In genomic region chr16:84907046-84907445, GRCh38 we compare ENCODE assay signal across 17 cellular contexts.
A peak's percentile ranks its signal among the peaks of the same experiment; 100 is the strongest.
DNase-seq lines count a peak whose midpoint lies in the region; ATAC-seq and TF ChIP-seq lines count a peak whose summit lies in the region.
"Had no signal": no experiment of that assay in that cellular context is flagged by ENCODE, and none has a peak within 500 bp of the region (broad histone marks: within the 10 kb centered on the region; RNA-seq: fewer than 3 reads in every experiment).

No MANE protein-coding gene starts in this region.

- peaks cover 9% of the 10 kb centered on the region for H3K27me3 Mint-ChIP-seq in T-helper 17 cell
- H3K27me3 Mint-ChIP-seq in nephron progenitor cell (ENCODE audit: low read depth, poor library complexity), result peaks cover 12% of the 10 kb centered on the region

- no peak overlapping the region for H3K9ac ChIP-seq in BLaER1
- no peak overlapping the region for H3K9ac ChIP-seq in skeletal muscle tissue (ENCODE audit: low read depth in 1 of 3, low read length in 3 of 3)

- TF ChIP-seq CTCF in lower lobe of right lung (IDR thresholded peaks at IDR 0.05) (no peak), nephron progenitor cell (IDR thresholded peaks at IDR 0.05) (no peak)

- H3K27me3 ChIP-seq in BLaER1, result no peaks in the 10 kb centered on the region
- H3K27me3 ChIP-seq in lower lobe of right lung (ENCODE audit: low read depth), result no peaks in the 10 kb centered on the region
- peaks cover 0 to 3% (median 0%) of the 10 kb centered on the region in 3 donors for H3K27me3 ChIP-seq in skeletal muscle tissue (ENCODE audit: control insufficient read depth in 3 of 3, insufficient read depth in 3 of 3, low read length in 3 of 3)
- H3K27me3 ChIP-seq: Peyer's patch had no signal

- no peaks in the 10 kb centered on the region for H4K20me1 ChIP-seq in BLaER1

- no peak for DNase-seq in T-helper 17 cell
- no peak for DNase-seq in lower lobe of right lung
- DNase-seq in iPS-NIHi11 (ENCODE audit: low spot score), result no peak
- no peak for DNase-seq in activated effector memory CD4-positive, alpha-beta T cell treated with Interleukin-2 at 50 U/mL for 16 hours
- no peak for DNase-seq in nephron progenitor cell
- DNase-seq: DMS79; H7; KBM-7; NCI-H1105; NCI-H1694; NCI-H2081 treated with DMSO at 0.1 percent for 48 hours; NK-92 treated with Interleukin-12 subunit alpha and Interleukin-12 subunit beta, amount 100 ng/mL, for 24 hours; Peyer's patch had no signal

- H3K4me3 Mint-ChIP-seq in T-helper 17 cell (no peak overlapping the region), nephron progenitor cell (no peak overlapping the region)

- no peaks in the 10 kb centered on the region for H3K36me3 ChIP-seq in BLaER1
- peaks cover 18% of the 10 kb centered on the region for H3K36me3 ChIP-seq in lower lobe of right lung
- H3K36me3 ChIP-seq in skeletal muscle tissue (ENCODE audit: control insufficient read depth in 3 of 3, insufficient read depth in 3 of 3, low read length in 3 of 3), result peaks cover 0 to 3% (median 0%) of the 10 kb centered on the region in 3 donors

- peaks cover 16% of the 10 kb centered on the region for H3K4me1 ChIP-seq in BLaER1
- H3K4me1 ChIP-seq in lower lobe of right lung, result peaks cover 28% of the 10 kb centered on the region
- H3K4me1 ChIP-seq in skeletal muscle tissue (ENCODE audit: control insufficient read depth in 3 of 3, insufficient read depth in 3 of 3, low read length in 3 of 3), result peaks cover 0 to 3% (median 0%) of the 10 kb centered on the region in 3 donors

- H3K4me3 ChIP-seq in BLaER1 (no peak overlapping the region), lower lobe of right lung (no peak overlapping the region), skeletal muscle tissue (ENCODE audit: low read length in 3 of 3) (no peak overlapping the region)
- H3K4me3 ChIP-seq: Peyer's patch had no signal

- H3K27ac Mint-ChIP-seq in T-helper 17 cell, result peak overlapping the region; percentile 34
- no peak overlapping the region for H3K27ac Mint-ChIP-seq in nephron progenitor cell

- peaks cover 3% of the 10 kb centered on the region for H3K9me3 Mint-ChIP-seq in nephron progenitor cell

- peaks cover 6% of the 10 kb centered on the region for H3K4me1 Mint-ChIP-seq in T-helper 17 cell
- peaks cover 12% of the 10 kb centered on the region for H3K4me1 Mint-ChIP-seq in nephron progenitor cell

- H3K36me3 Mint-ChIP-seq in T-helper 17 cell (ENCODE audit: low read depth) (no peaks in the 10 kb centered on the region), nephron progenitor cell (ENCODE audit: low read depth) (no peaks in the 10 kb centered on the region)

- intact Hi-C loops in lower lobe of right lung (cut with DNase I), result no loop called here

- H3K27ac ChIP-seq in BLaER1 (no peak overlapping the region), lower lobe of right lung (peak overlapping the region; percentile 46), skeletal muscle tissue (ENCODE audit: low read depth, low read length) (peak overlapping the region; percentile 23)
- H3K27ac ChIP-seq: C4-2B, Peyer's patch had no signal

- H3K9me3 ChIP-seq in BLaER1 (no peaks in the 10 kb centered on the region), T-helper 17 cell (ENCODE audit: control insufficient read depth, low read length, poor library complexity, severe bottlenecking) (no peaks in the 10 kb centered on the region), lower lobe of right lung (no peaks in the 10 kb centered on the region), skeletal muscle tissue (ENCODE audit: control insufficient read depth in 3 of 3, low read length in 3 of 3) (no peaks in the 10 kb centered on the region)
- H3K9me3 ChIP-seq: Peyer's patch had no signal

- ATAC-seq in T-helper 17 cell (no peak), lower lobe of right lung (no peak), HG02623 (IDR thresholded peaks at IDR 0.05; ENCODE audit: unreplicated experiment) (no peak)

- peak overlapping the region; percentile 29 for H3K4me2 ChIP-seq in BLaER1
